In the genomic region with DNA sequence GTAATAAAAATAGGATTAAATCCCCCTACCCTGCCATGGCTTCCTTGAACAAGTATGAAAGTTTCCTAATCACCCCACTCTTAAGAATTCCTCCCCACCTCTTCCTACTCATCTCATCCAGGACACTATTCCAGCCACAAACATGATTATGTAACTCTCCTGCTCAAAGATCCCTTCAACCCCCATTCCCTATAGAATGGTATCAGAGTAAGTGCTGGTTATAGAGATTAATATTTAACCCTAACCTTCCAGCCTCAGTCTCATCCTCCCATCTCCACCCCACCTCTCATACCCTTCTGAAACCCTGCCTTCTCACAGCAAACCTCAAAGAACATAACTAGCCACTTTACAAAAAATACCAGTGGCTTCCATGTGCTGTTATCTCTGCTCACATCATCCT, we compare ENCODE assay signal across 10 cellular contexts.
DNase-seq lines count a peak whose midpoint lies in the region; ATAC-seq and TF ChIP-seq lines count a peak whose summit lies in the region.
"Had no signal": no experiment of that assay in that cellular context is flagged by ENCODE, and none has a peak within 500 bp of the region (broad histone marks: within the 10 kb centered on the region; RNA-seq: fewer than 3 reads in every experiment).

No MANE protein-coding gene starts in this region.

- H3K27me3 ChIP-seq in dorsolateral prefrontal cortex = no peaks in the 10 kb centered on the region
- H3K27me3 ChIP-seq in psoas muscle (ENCODE audit: insufficient read depth in 3 of 3, low read length in 2 of 3) = no peaks in the 10 kb centered on the region

- DNase-seq in dorsolateral prefrontal cortex = no peak
- no peak for DNase-seq in psoas muscle
- no peak for DNase-seq in cerebellar cortex (ENCODE audit: low spot score)
- DNase-seq in activated CD4-positive, alpha-beta T cell treated with anti-CD3 and anti-CD28 coated beads, Interleukin-2, amount 50 U/mL, for 48 hours = no peak
- no peak for DNase-seq in superior temporal gyrus (ENCODE audit: extremely low spot score)
- DNase-seq: DMS79, NCI-H1436 treated with DMSO at 0.1 percent for 48 hours had no signal

- peak overlapping the region in 51 of 59 donors; percentile 2 to 82 (median 62) for H3K27ac ChIP-seq in dorsolateral prefrontal cortex
- peak overlapping the region; percentile 64 for H3K27ac ChIP-seq in psoas muscle

- ATAC-seq in GM18867 (IDR thresholded peaks at IDR 0.05; ENCODE audit: unreplicated experiment) = peak; percentile 66
- ATAC-seq in HG03135 (IDR thresholded peaks at IDR 0.05; ENCODE audit: unreplicated experiment) = peak; percentile 74
- ATAC-seq in psoas muscle = no peak
- no peak for ATAC-seq in activated CD4-positive, CD25-positive, alpha-beta regulatory T cell treated with anti-CD3 and anti-CD28 coated beads, Interleukin-2, amount 50 U/mL, for 24 hours

- H3K4me3 ChIP-seq in dorsolateral prefrontal cortex (peak overlapping the region in 2 of 59 donors; percentile 8 to 32), psoas muscle (no peak overlapping the region)

- H3K9me3 ChIP-seq in psoas muscle = no peaks in the 10 kb centered on the region

- TF ChIP-seq CTCF in dorsolateral prefrontal cortex (IDR thresholded peaks at IDR 0.05 in 54 of 56, conservative IDR thresholded peaks at IDR 0.05 in 2 of 56; ENCODE audit: low read depth in 1 of 56, partially characterized antibody in 56 of 56) (no peak), psoas muscle (IDR thresholded peaks at IDR 0.05) (no peak)

- intact Hi-C loops in dorsolateral prefrontal cortex (cut with DNase I) (loop anchor here in 1 of 2 donors (5.0 kb wide), 1 partner anchor 155 kb away; the partner anchor contains the start of gene PPP3CA), psoas muscle (cut with DNase I) (loop anchor here (5.0 kb wide), 2 partner anchors 35 to 155 kb away; partner anchors contain the start of gene PPP3CA (in 1 of the 2))

- H3K36me3 ChIP-seq in psoas muscle (ENCODE audit: insufficient read depth in 1 of 2, low read depth in 1 of 2) = peaks cover 0 to 11% of the 10 kb centered on the region in 2 donors

- peaks cover 47% of the 10 kb centered on the region for H3K4me1 ChIP-seq in psoas muscle

Comparison
In these comparisons a context has a peak if more than half of its experiments do, and no peak if none do; other contexts are left out.
1. ATAC-seq: peak in GM18867 (single experiment) and HG03135 (single experiment); none in psoas muscle (0 of 4) and activated CD4-positive, CD25-positive, alpha-beta regulatory T cell treated with anti-CD3 and anti-CD28 coated beads, Interleukin-2, amount 50 U/mL, for 24 hours (0 of 2).